9 cellular contexts compared by ENCODE assay signal in the genomic region with DNA sequence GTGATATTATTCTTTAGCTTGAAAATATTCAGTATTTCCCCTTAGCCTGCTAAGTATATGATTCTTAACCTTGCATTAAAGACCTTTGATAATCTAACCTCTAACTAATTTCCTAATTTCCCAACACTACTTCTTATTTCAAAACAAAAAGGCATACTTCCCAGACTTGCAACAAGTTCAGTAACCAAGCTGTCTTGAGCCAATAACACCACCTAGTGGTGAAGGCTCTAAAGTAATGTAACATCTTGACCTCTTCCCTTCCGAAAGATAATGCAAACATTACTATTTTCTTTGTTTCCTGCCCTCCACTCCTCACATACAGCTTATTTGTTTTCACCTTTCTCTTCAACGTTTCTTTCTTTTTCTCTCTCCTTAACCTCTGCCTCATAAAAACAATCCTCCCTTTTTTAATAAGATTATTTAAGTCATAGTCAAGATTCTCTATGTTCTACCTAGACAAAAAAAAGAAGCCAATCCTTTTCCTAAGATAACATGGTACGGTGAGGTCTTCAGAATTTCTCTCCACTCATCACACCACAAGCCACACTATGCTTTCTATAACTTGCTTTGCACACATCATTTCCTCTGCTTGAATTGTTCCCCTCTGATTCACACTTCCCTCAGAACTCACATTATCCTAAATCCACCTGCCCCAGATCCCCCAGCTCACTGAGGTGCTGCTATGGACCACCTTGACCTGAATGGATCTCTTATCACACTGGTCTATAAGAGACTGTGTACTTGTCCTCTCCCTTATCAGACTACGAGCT. TPM values are rescaled to one million over a fixed set of nuclear protein-coding genes. Genes with fewer than 3 reads are reported as not detected.
DNase-seq lines count a peak whose midpoint lies in the region; ATAC-seq, FAIRE-seq and TF ChIP-seq lines count a peak whose summit lies in the region.
"Had no signal": no experiment of that assay in that cellular context is flagged by ENCODE, and none has a peak within 500 bp of the region (broad histone marks: within the 10 kb centered on the region; RNA-seq: fewer than 3 reads in every experiment).

No MANE protein-coding gene starts in this region.

- 39% methylated on average over 4 of the region's 4 CpGs for WGBS in K562 (ENCODE audit: insufficient coverage, low coverage, missing lambda C conversion rate)
- WGBS in mesendoderm (ENCODE audit: extremely low coverage, insufficient coverage, low lambda C conversion rate) = 100% methylated on average over 1 of the region's 4 CpGs

- no peak overlapping the region for H3K27ac Mint-ChIP-seq in CD4-positive, alpha-beta T cell

- H3K27me3 ChIP-seq in K562 (ENCODE audit: control insufficient read depth in 2 of 2, insufficient read depth in 2 of 2, low read length in 2 of 2) (peaks cover 4 to 10% of the 10 kb centered on the region in 2 experiments; a peak in 4 of 5 replicates), mesendoderm (ENCODE audit: insufficient read depth, low read length, poor library complexity) (no peaks in the 10 kb centered on the region)
- H3K27me3 ChIP-seq in CD4-positive, alpha-beta T cell (ENCODE audit: control insufficient read depth, insufficient read depth, low read length) = peaks cover 29% of the 10 kb centered on the region

- no peak for TF ChIP-seq POLR2A in K562 (conservative IDR thresholded peaks at IDR 0.05)

- H3K36me3 ChIP-seq in K562 (ENCODE audit: control insufficient read depth, insufficient read depth, low read length) (no peaks in the 10 kb centered on the region), mesendoderm (ENCODE audit: control insufficient read depth, insufficient read depth, low read length) (no peaks in the 10 kb centered on the region)
- H3K36me3 ChIP-seq: neutrophil had no signal

- no peaks in the 10 kb centered on the region for H3K9me1 ChIP-seq in K562 (ENCODE audit: control insufficient read depth, insufficient read depth, low read length)

- peaks cover 11% of the 10 kb centered on the region for H3K4me1 Mint-ChIP-seq in CD4-positive, alpha-beta T cell (ENCODE audit: low read depth)

- H3K79me2 ChIP-seq in K562 (ENCODE audit: control insufficient read depth, insufficient read depth, low read length) (peaks cover 19% of the 10 kb centered on the region; the same call in 2 of the 3 replicates), mesendoderm (ENCODE audit: control insufficient read depth, insufficient read depth, low read length) (peaks cover 46% of the 10 kb centered on the region)

- no peak overlapping the region for H3K4ac ChIP-seq in mesendoderm (ENCODE audit: low read depth, low read length)

- no peak overlapping the region for H2BK5ac ChIP-seq in mesendoderm (ENCODE audit: low read length)

- no peak overlapping the region for H3K56ac ChIP-seq in mesendoderm (ENCODE audit: low read length)

- CTCF ChIA-PET in K562 (lab: Yijun Ruan, JAX; ENCODE audit: low intra/inter-chr PET ratio) = no interaction called here
- CTCF ChIA-PET in CD4-positive, alpha-beta T cell (lab: Charles Lee) = no interaction called here

- no peaks in the 10 kb centered on the region for H3K36me3 Mint-ChIP-seq in CD4-positive, alpha-beta T cell (ENCODE audit: low read depth)

- no peak overlapping the region for H2BK120ac ChIP-seq in mesendoderm (ENCODE audit: low read depth, low read length)

- no peak overlapping the region for H2AK5ac ChIP-seq in mesendoderm (ENCODE audit: low read length)

- H3K9me3 Mint-ChIP-seq in CD4-positive, alpha-beta T cell = peaks cover 8% of the 10 kb centered on the region

- H3K23ac ChIP-seq in mesendoderm (ENCODE audit: low read length) = no peak overlapping the region

- no peak overlapping the region for H4K8ac ChIP-seq in mesendoderm (ENCODE audit: low read depth, low read length)

- no peak overlapping the region for H3K4me3 ChIP-seq in K562
- no peak overlapping the region for H3K4me3 ChIP-seq in mesendoderm (ENCODE audit: low read length)

- POLR2A ChIA-PET in K562 (lab: Yijun Ruan, JAX) = no interaction called here
- POLR2A ChIA-PET in CD4-positive, alpha-beta T cell (lab: Charles Lee) = no interaction called here

- peak; percentile 33 to 69; a peak in 3 of 4 replicates for TF ChIP-seq RAD21 in K562 (CRISPR knock-in tag; conservative IDR thresholded peaks at IDR 0.05 in 1 of 2, IDR thresholded peaks at IDR 0.05 in 1 of 2)

- H3K4me1 ChIP-seq in K562 (replicated peaks in 1 of 2; ENCODE audit: control insufficient read depth in 2 of 2, insufficient read depth in 2 of 2, low read length in 2 of 2) (peaks cover 5 to 21% of the 10 kb centered on the region in 2 experiments; a peak in 4 of 5 replicates), mesendoderm (ENCODE audit: control insufficient read depth, low read depth, low read length) (no peaks in the 10 kb centered on the region)

- BruUV-seq in K562 (replicated peaks; lab: Mats Ljungman, UMichigan) = no TSS peak

- TF ChIP-seq CTCF in K562 (IDR thresholded peaks at IDR 0.05 in 2 of 3, conservative IDR thresholded peaks at IDR 0.05 in 1 of 3; ENCODE audit: insufficient read depth in 2 of 3, low read depth in 1 of 3, low read length in 3 of 3) = peak; percentile 34 to 60 (median 56); a peak in 4 of 6 replicates
- no peak for TF ChIP-seq CTCF in CD4-positive, alpha-beta T cell (IDR thresholded peaks at IDR 0.05)

- no peak overlapping the region for H3K4me2 ChIP-seq in K562 (ENCODE audit: insufficient read depth, low read length)
- H3K4me2 ChIP-seq in mesendoderm (ENCODE audit: low read length) = no peak overlapping the region

- H3K4me3 Mint-ChIP-seq in CD4-positive, alpha-beta T cell = no peak overlapping the region

- H3K79me1 ChIP-seq in mesendoderm (ENCODE audit: low read length) = peaks cover 19% of the 10 kb centered on the region

- in situ Hi-C loops in KBM-7 (cut with MboI; ENCODE audit: low pct_unique_long_range_greater_than_20kb, low sequenced_read_pairs) (no loop called here), K562 (cut with MboI) (loop anchor here (10.0 kb wide), 1 partner anchor 835 kb away; no protein-coding TSS in a partner anchor)

- no peak overlapping the region for H4K5ac ChIP-seq in mesendoderm (ENCODE audit: low read length)

- TF ChIP-seq EP300 in K562 (IDR thresholded peaks at IDR 0.05; ENCODE audit: low read length) = no peak

- H2AFZ ChIP-seq in K562 (ENCODE audit: low read depth, low read length) = no peak overlapping the region

- H3K9ac ChIP-seq in K562 (ENCODE audit: insufficient read depth in 1 of 2, low read depth in 2 of 2, low read length in 2 of 2) = no peak overlapping the region
- H3K9ac ChIP-seq in mesendoderm (ENCODE audit: low read length) = no peak overlapping the region

- peaks cover 6% of the 10 kb centered on the region for H3K27me3 Mint-ChIP-seq in CD4-positive, alpha-beta T cell

- peak; percentile 66 for FAIRE-seq in K562 (lab: Jason Lieb, UNC)

- peaks cover 14% of the 10 kb centered on the region for H3K9me3 ChIP-seq in K562 (replicated peaks; ENCODE audit: control insufficient read depth, insufficient read depth, low read depth, low read length)
- no peaks in the 10 kb centered on the region for H3K9me3 ChIP-seq in CD4-positive, alpha-beta T cell (ENCODE audit: control insufficient read depth, low read length)
- H3K9me3 ChIP-seq: neutrophil had no signal

- H3K27ac ChIP-seq in K562 (ENCODE audit: extremely low read depth, low read depth, low read length) = no peak overlapping the region
- H3K27ac ChIP-seq in mesendoderm (ENCODE audit: low read depth, low read length) = no peak overlapping the region
- H3K27ac ChIP-seq in CD4-positive, alpha-beta T cell (ENCODE audit: low read depth, low read length) = no peak overlapping the region
- H3K27ac ChIP-seq: neutrophil had no signal

- intact Hi-C loops in K562 (cut with micrococcal nuclease) = loop anchor here (1.0 to 10.0 kb wide), 4 partner anchors 345 to 885 kb away; no protein-coding TSS in a partner anchor
- intact Hi-C loops in CD4-positive, alpha-beta T cell (cut with DNase I, micrococcal nuclease) = no loop called here

- DNase-seq in Daoy (ENCODE audit: low read depth) (peak; percentile 12), KBM-7 (peak; percentile 66), K562 (ENCODE audit: extremely low read depth in 1 of 4, low spot score in 3 of 4) (peak; percentile 35 to 73 (median 42)), mesendoderm (peak; percentile 87), amniotic stem cell (lab: John Stamatoyannopoulos, UW) (no peak)
- DNase-seq in CD4-positive, alpha-beta T cell = no peak
- DNase-seq in activated naive CD4-positive, alpha-beta T cell (lab: John Stamatoyannopoulos, UW) = no peak
- DNase-seq: caudate nucleus had no signal

- no peak overlapping the region for H2BK15ac ChIP-seq in mesendoderm (replicated peaks; ENCODE audit: low read depth)

- ATAC-seq in K562 = no peak
- ATAC-seq in CD4-positive, alpha-beta T cell (ENCODE audit: poor library complexity) = no peak

- H3K18ac ChIP-seq in mesendoderm (ENCODE audit: low read length) = no peak overlapping the region

- no peaks in the 10 kb centered on the region for H4K20me1 ChIP-seq in K562 (replicated peaks; ENCODE audit: control insufficient read depth, insufficient read depth, low read length)

TF ChIP-seq in K562, 482 proteins besides CTCF, POLR2A, EP300 and RAD21 (continues in another document):
- TF ChIP-seq KAT8 (IDR thresholded peaks at IDR 0.05; ENCODE audit: low read depth) = no peak

RNA-seq across cellular contexts. Expression of a gene that starts 3.5 kb away (rescaled TPM):
- 38.6 and 50.2 TPM in 2 replicates for total RNA-seq in Daoy (2014; rRNA removed; shearing (Covaris generic))
- total RNA-seq in K562 (2011; cell fraction: chromatin; rRNA removed; ENCODE audit: low replicate concordance) = 34.3 and 56.3 TPM in 2 replicates
- total RNA-seq in K562 (2011; cell fraction: nucleolus; rRNA removed) = 21.5 and 28.3 TPM in 2 replicates
- total RNA-seq in K562 (2011; cell fraction: nucleoplasm; rRNA removed) = 26.8 and 46.9 TPM in 2 replicates
- total RNA-seq in K562 (2014; rRNA removed) = 22.8 and 23.3 TPM in 2 replicates
- 21.4 and 25.5 TPM in 2 replicates for total RNA-seq in K562 (2014; rRNA removed; fragmentation: Illumina TruSeq; extraction: Trizol)
- total RNA-seq in K562 (2015; rRNA removed; fragmentation: Illumina TruSeq; extraction: Trizol) = 36.0 and 38.4 TPM in 2 replicates
- 30.0 and 31.4 TPM in 2 replicates for total RNA-seq in K562 (2021)
- polyA plus RNA-seq in K562 (2011; rRNA removed) = 12.2 and 13.9 TPM in 2 replicates
- 11.8 and 14.6 TPM in 2 replicates for polyA plus RNA-seq in K562 (2011; cell fraction: cytosol; rRNA removed)
- polyA plus RNA-seq in K562 (2011; cell fraction: nucleus; rRNA removed) = 18.0 and 35.1 TPM in 2 replicates
- 14.4 and 20.2 TPM in 2 replicates for polyA plus RNA-seq in K562 (2012)
- 19.3 and 24.9 TPM in 2 replicates for polyA plus RNA-seq in K562 (2014; fragmentation: Illumina TruSeq; extraction: Trizol)
- 1 to 10 TPM; 6.0 to 8.3 TPM for polyA plus RNA-seq in K562 (2014; fragmentation: Nextera tagmentation; extraction: Ambion mirVana)
- polyA plus RNA-seq in K562 (2014; rRNA removed) = 9.3 and 12.2 TPM in 2 replicates
- polyA minus RNA-seq in K562 (2011; rRNA and poly(A)+ RNA removed) = 100 and 106 TPM in 2 replicates
- 40.0 and 46.9 TPM in 2 replicates for polyA minus RNA-seq in K562 (2011; cell fraction: cytosol; rRNA and poly(A)+ RNA removed)
- polyA minus RNA-seq in K562 (2011; cell fraction: nucleus; rRNA and poly(A)+ RNA removed) = 23.8 and 27.2 TPM in 2 replicates
- 32.3 TPM for polyA plus RNA-seq in mesendoderm (2013, experiment 1 of 2)
- polyA plus RNA-seq in mesendoderm (2013, experiment 2 of 2) = 29.4 TPM
- total RNA-seq in CD4-positive, alpha-beta T cell = under 1 TPM in 1 of 2 experiments, not detected in 1; 0.03 TPM

Comparison
In these comparisons a context has a peak if more than half of its experiments do, and no peak if none do; other contexts are left out.
1. DNase-seq: peak in Daoy (single experiment), KBM-7 (single experiment), K562 (4 of 4) and mesendoderm (single experiment); none in amniotic stem cell (single experiment), CD4-positive, alpha-beta T cell (0 of 10) and activated naive CD4-positive, alpha-beta T cell (0 of 4).
2. RNA of a gene that starts 3.5 kb away (total RNA-seq): 38.6 to 50.2 TPM in Daoy and 21.4 to 56.3 TPM in K562; 0.03 TPM in CD4-positive, alpha-beta T cell; every median in the first group is over 10 times any median in the second.